In genomic region chr1:21867597-21867996, GRCh38 we compare ENCODE assay signal across 4 cellular contexts. TPM values are rescaled to one million over a fixed set of nuclear protein-coding genes. Genes with fewer than 3 reads are reported as not detected.
"Had no signal": no experiment of that assay in that cellular context is flagged by ENCODE, and none has a peak within 500 bp of the region (broad histone marks: within the 10 kb centered on the region; RNA-seq: fewer than 3 reads in every experiment).

No MANE protein-coding gene starts in this region.

RNA-seq across cellular contexts. Expression of gene LDLRAD2, which starts 55.5 kb away (rescaled TPM):
- total RNA-seq: glomerular endothelial cell, kidney epithelial cell, occipital lobe, renal cortical epithelial cell had no signal
